Comparison of ENCODE assay signal across 25 cellular contexts in the genomic region with DNA sequence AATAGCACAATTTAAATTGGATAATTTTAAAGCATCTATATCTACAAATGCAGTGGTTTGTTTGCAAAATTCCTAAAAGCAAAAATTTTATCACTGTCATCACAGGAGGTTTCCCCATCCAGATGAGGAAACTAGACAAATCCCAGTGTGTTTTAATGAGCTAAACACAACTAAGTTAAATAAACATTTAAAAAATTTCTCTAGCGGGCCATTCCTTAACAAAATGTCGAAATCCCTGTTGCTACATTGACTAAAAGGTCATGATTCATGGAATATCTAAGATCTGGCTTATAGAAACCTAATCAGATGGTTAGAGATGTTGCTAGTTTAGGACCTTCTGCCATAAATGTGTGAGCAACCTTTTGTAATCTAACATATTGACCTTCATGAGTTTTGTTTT.
DNase-seq lines count a peak whose midpoint lies in the region; ATAC-seq and TF ChIP-seq lines count a peak whose summit lies in the region.
"Had no signal": no experiment of that assay in that cellular context is flagged by ENCODE, and none has a peak within 500 bp of the region (broad histone marks: within the 10 kb centered on the region; RNA-seq: fewer than 3 reads in every experiment).

No MANE protein-coding gene starts in this region.

- no peak overlapping the region for H2BK20ac ChIP-seq in IMR-90 (ENCODE audit: low read depth, low read length)

- POLR2A ChIA-PET in IMR-90 (lab: Charles Lee; ENCODE audit: unreplicated experiment), result no interaction called here

- ATAC-seq in IMR-90 (ENCODE audit: low read depth) (peak; percentile 87), HG02763 (IDR thresholded peaks at IDR 0.05; ENCODE audit: unreplicated experiment) (no peak)
- ATAC-seq: activated CD4-positive, alpha-beta T cell treated with anti-CD3 and anti-CD28 coated beads for 36 hours; activated T-cell treated with anti-CD3 and anti-CD28 coated beads, Interleukin-2, amount 50 U/mL, for 72 hours; heart right ventricle; left colon; Panc1; stimulated activated naive CD8-positive, alpha-beta T cell treated with anti-CD3 and anti-CD28 coated beads, Interleukin-15, amount 100 ng/mL, for 72 hours had no signal

- H3K4me2 ChIP-seq in IMR-90 (ENCODE audit: low read depth, low read length), result no peak overlapping the region; the same call in 1 of the 2 replicates
- H3K4me2 ChIP-seq: BLaER1 had no signal

- dilution Hi-C loops in IMR-90 (cut with HindIII; ENCODE audit: low sequenced_read_pairs, unreplicated experiment), result no loop called here

- intact Hi-C loops in IMR-90 (cut with micrococcal nuclease), result no loop called here

- no peaks in the 10 kb centered on the region for H3K9me1 ChIP-seq in IMR-90 (ENCODE audit: insufficient read depth, low read length)

- H4K5ac ChIP-seq in IMR-90 (ENCODE audit: low read depth, low read length), result no peak overlapping the region

- no peak overlapping the region for H2AK5ac ChIP-seq in IMR-90 (ENCODE audit: low read depth, low read length)

- peak overlapping the region in 1 of 2 experiments; percentile 26; a peak in 1 of 4 replicates for H4K8ac ChIP-seq in IMR-90 (ENCODE audit: low read depth in 2 of 2, low read length in 2 of 2)

- H3K79me1 ChIP-seq in IMR-90 (ENCODE audit: low read depth in 1 of 2, low read length in 2 of 2), result no peaks in the 10 kb centered on the region

- peak; percentile 72 for DNase-seq in EL
- DNase-seq in IMR-90, result peak; percentile 82
- DNase-seq in fibroblast of mammary gland (ENCODE audit: low read depth), result peak; percentile 31
- peak; percentile 34 for DNase-seq in stromal cell of bone marrow (ENCODE audit: low read depth)
- no peak for DNase-seq in stimulated activated CD4-positive, alpha-beta T cell treated with anti-CD3 and anti-CD28 coated beads, Interleukin-12 subunit alpha, Interleukin-12 subunit beta, amount 100 ng/mL, for 4 hours
- no peak for DNase-seq in activated CD4-positive, alpha-beta T cell treated with anti-CD3 and anti-CD28 coated beads for 4 hours
- DNase-seq: activated CD4-positive, alpha-beta T cell treated with anti-CD3 and anti-CD28 coated beads for 36 hours; activated naive CD4-positive, alpha-beta T cell treated with anti-CD3 and anti-CD28 coated beads, Interleukin-2, amount 10 ng/mL, durations not matched to agents 7 days and 5 days; activated T-cell treated with anti-CD3 and anti-CD28 coated beads, Interleukin-2, amount 50 U/mL, for 72 hours; DND-41; esophagus squamous epithelium; heart right ventricle; left colon; MM.1S; NCI-H524; sigmoid colon; SJCRH30; stimulated activated naive CD8-positive, alpha-beta T cell treated with anti-CD3 and anti-CD28 coated beads, Interleukin-15, amount 100 ng/mL, for 72 hours had no signal

- H2BK120ac ChIP-seq in IMR-90 (ENCODE audit: low read depth, low read length), result no peak overlapping the region

- H3K14ac ChIP-seq in IMR-90 (replicated peaks; ENCODE audit: low read depth, low read length), result no peak overlapping the region

- H2AK9ac ChIP-seq in IMR-90 (replicated peaks; ENCODE audit: low read depth, low read length, poor library complexity), result no peak overlapping the region

- no peak for TF ChIP-seq POLR2A in IMR-90 (IDR thresholded peaks at IDR 0.05; ENCODE audit: low read depth, low read length)

- no CpG with 5 or more reads among the region's 2 CpGs for WGBS in IMR-90 (ENCODE audit: extremely low coverage in 2 of 2, insufficient read length in 1 of 2), 2 experiments

- no peak overlapping the region for H3K56ac ChIP-seq in IMR-90 (ENCODE audit: extremely low read depth, insufficient read depth, low read length)

- no peak for TF ChIP-seq RAD21 in IMR-90 (IDR thresholded peaks at IDR 0.05; ENCODE audit: low read length)

- H3K27me3 ChIP-seq in IMR-90 (ENCODE audit: control insufficient read depth, insufficient read depth, low read length), result no peaks in the 10 kb centered on the region
- H3K27me3 ChIP-seq: BLaER1, cardiac muscle cell, esophagus squamous epithelium, heart right ventricle, neutrophil, sigmoid colon, SJCRH30, tibial nerve had no signal

- H3K27ac ChIP-seq in IMR-90 (ENCODE audit: insufficient read depth, low read length), result peak overlapping the region; percentile 84; the same call in 1 of the 2 replicates
- H3K27ac ChIP-seq: BLaER1, cardiac muscle cell, esophagus squamous epithelium, heart right ventricle, neutrophil, prostate gland, sigmoid colon, SJCRH30, tibial nerve had no signal

- H2BK5ac ChIP-seq in IMR-90 (ENCODE audit: low read depth, low read length, poor library complexity, severe bottlenecking), result no peak overlapping the region

- no TSS peak for BruUV-seq in IMR-90 (replicated peaks; lab: Mats Ljungman, UMichigan)

- no peaks in the 10 kb centered on the region for H4K20me1 ChIP-seq in IMR-90 (ENCODE audit: insufficient read depth, low read length)
- H4K20me1 ChIP-seq: BLaER1 had no signal

- no peak overlapping the region for H3K4ac ChIP-seq in IMR-90 (ENCODE audit: low read depth, low read length)

- H3K4me3 ChIP-seq in IMR-90 (ENCODE audit: insufficient read depth, low read depth, low read length) (no peak overlapping the region), fibroblast of mammary gland (ENCODE audit: control insufficient read depth, low read depth, low read length) (no peak overlapping the region)
- H3K4me3 ChIP-seq: BLaER1, cardiac muscle cell, esophagus squamous epithelium, heart right ventricle, prostate gland, sigmoid colon, SJCRH30, tibial nerve had no signal

- no peaks in the 10 kb centered on the region for H3K9me3 ChIP-seq in IMR-90 (ENCODE audit: control insufficient read depth, insufficient read depth, low read length)
- H3K9me3 ChIP-seq: BLaER1, esophagus squamous epithelium, neutrophil, prostate gland, sigmoid colon, SJCRH30, tibial nerve had no signal

- no peak overlapping the region for H3K9ac ChIP-seq in IMR-90 (ENCODE audit: low read depth, low read length)
- H3K9ac ChIP-seq: BLaER1 had no signal

- no peak overlapping the region for H3K23ac ChIP-seq in IMR-90 (ENCODE audit: low read depth, low read length)

- CTCF ChIA-PET in IMR-90 (lab: Yijun Ruan, JAX), result interaction anchor here (0.7 kb wide), 1 partner anchor 86 kb away, joined by 3 read pairs; no protein-coding TSS in a partner anchor

- H3K4me1 ChIP-seq in IMR-90 (ENCODE audit: control insufficient read depth, insufficient read depth, low read length), result peaks cover 7% of the 10 kb centered on the region; the same call in 1 of the 2 replicates
- H3K4me1 ChIP-seq: BLaER1, esophagus squamous epithelium, heart right ventricle, prostate gland, sigmoid colon, SJCRH30, tibial nerve had no signal

- TF ChIP-seq CTCF in IMR-90 (conservative IDR thresholded peaks at IDR 0.05; ENCODE audit: low read depth, low read length) (no peak), fibroblast of mammary gland (conservative IDR thresholded peaks at IDR 0.05; ENCODE audit: control insufficient read depth, insufficient read depth, low read depth, low read length) (no peak)

- H2AFZ ChIP-seq in IMR-90 (replicated peaks; ENCODE audit: low read length, poor library complexity), result no peak overlapping the region

- no peaks in the 10 kb centered on the region for H3K36me3 ChIP-seq in IMR-90 (ENCODE audit: control insufficient read depth, insufficient read depth, low read length)
- H3K36me3 ChIP-seq: BLaER1, cardiac muscle cell, esophagus squamous epithelium, heart right ventricle, neutrophil, prostate gland, sigmoid colon, SJCRH30, tibial nerve had no signal

- no peak overlapping the region; the same call in 1 of the 2 replicates for H3K18ac ChIP-seq in IMR-90 (ENCODE audit: low read depth, low read length)

- H2BK15ac ChIP-seq in IMR-90 (ENCODE audit: low read depth, low read length), result no peak overlapping the region

- in situ Hi-C loops in IMR-90 (cut with MboI; ENCODE audit: low sequenced_read_pairs), result no loop called here

- no peak overlapping the region for H4K91ac ChIP-seq in IMR-90 (ENCODE audit: insufficient read depth, low read depth, low read length)

TF ChIP-seq in IMR-90, 13 proteins besides CTCF, POLR2A, EP300 and RAD21:
- no peak for TF ChIP-seq SMC3 (IDR thresholded peaks at IDR 0.05; ENCODE audit: low read depth, low read length)
- TF ChIP-seq CEBPB (IDR thresholded peaks at IDR 0.05; ENCODE audit: low read depth, low read length), result peak; percentile 87
- no peak for TF ChIP-seq RCOR1 (IDR thresholded peaks at IDR 0.05; ENCODE audit: insufficient replicate concordance, low read length)

Comparison
In these comparisons a context has a peak if more than half of its experiments do, and no peak if none do; other contexts are left out.
1. DNase-seq: peak in EL (single experiment), IMR-90 (single experiment), fibroblast of mammary gland (single experiment) and stromal cell of bone marrow (single experiment); none in stimulated activated CD4-positive, alpha-beta T cell treated with anti-CD3 and anti-CD28 coated beads, Interleukin-12 subunit alpha, Interleukin-12 subunit beta, amount 100 ng/mL, for 4 hours (single experiment) and activated CD4-positive, alpha-beta T cell treated with anti-CD3 and anti-CD28 coated beads for 4 hours (0 of 2).